Comparison of ENCODE assay signal across 1 cellular context in genomic region chr7:45885264-45885882, GRCh38.
A peak's percentile ranks its signal among the peaks of the same experiment; 100 is the strongest.
TF ChIP-seq lines count a peak whose summit lies in the region.

No MANE protein-coding gene starts in this region.

TF ChIP-seq in HepG2, 621 proteins besides CTCF, POLR2A, EP300 and RAD21 (continued from another document):
- TF ChIP-seq ZNF512B (CRISPR knock-in tag; IDR thresholded peaks at IDR 0.05; ENCODE audit: borderline replicate concordance): peak; percentile 39; the same call in 1 of the 2 replicates
- peak; percentile 84 for TF ChIP-seq FOXA1 (IDR thresholded peaks at IDR 0.05)
- peak; percentile 95 for TF ChIP-seq FOXA1 (CRISPR knock-in tag; IDR thresholded peaks at IDR 0.05)
- no peak for TF ChIP-seq ZNF569 (CRISPR knock-in tag; IDR thresholded peaks at IDR 0.05; ENCODE audit: borderline replicate concordance)
- peak; percentile 93 for TF ChIP-seq SOX5 (CRISPR knock-in tag; IDR thresholded peaks at IDR 0.05; ENCODE audit: borderline replicate concordance)
- TF ChIP-seq, protein P1, sequence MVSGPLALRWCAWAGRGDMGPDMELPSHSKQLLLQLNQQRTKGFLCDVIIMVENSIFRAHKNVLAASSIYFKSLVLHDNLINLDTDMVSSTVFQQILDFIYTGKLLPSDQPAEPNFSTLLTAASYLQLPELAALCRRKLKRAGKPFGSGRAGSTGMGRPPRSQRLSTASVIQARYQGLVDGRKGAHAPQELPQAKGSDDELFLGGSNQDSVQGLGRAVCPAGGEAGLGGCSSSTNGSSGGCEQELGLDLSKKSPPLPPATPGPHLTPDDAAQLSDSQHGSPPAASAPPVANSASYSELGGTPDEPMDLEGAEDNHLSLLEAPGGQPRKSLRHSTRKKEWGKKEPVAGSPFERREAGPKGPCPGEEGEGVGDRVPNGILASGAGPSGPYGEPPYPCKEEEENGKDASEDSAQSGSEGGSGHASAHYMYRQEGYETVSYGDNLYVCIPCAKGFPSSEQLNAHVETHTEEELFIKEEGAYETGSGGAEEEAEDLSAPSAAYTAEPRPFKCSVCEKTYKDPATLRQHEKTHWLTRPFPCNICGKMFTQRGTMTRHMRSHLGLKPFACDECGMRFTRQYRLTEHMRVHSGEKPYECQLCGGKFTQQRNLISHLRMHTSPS (CRISPR knock-in tag; IDR thresholded peaks at IDR 0.05; ENCODE audit: low read depth): peak; percentile 94
- TF ChIP-seq FOSL2 (CRISPR knock-in tag; IDR thresholded peaks at IDR 0.05): peak; percentile 95
- TF ChIP-seq PHF5A (CRISPR knock-in tag; IDR thresholded peaks at IDR 0.05; ENCODE audit: low read depth, unreplicated experiment): no peak
- no peak for TF ChIP-seq SP2 (CRISPR knock-in tag; IDR thresholded peaks at IDR 0.05)
- TF ChIP-seq ZNF770 (CRISPR knock-in tag; IDR thresholded peaks at IDR 0.05): peak; percentile 76
- peak; percentile 51; the same call in 1 of the 2 replicates for TF ChIP-seq ZNF329 (CRISPR knock-in tag; IDR thresholded peaks at IDR 0.05; ENCODE audit: low read depth)
- peak; percentile 89; the same call in 1 of the 2 replicates for TF ChIP-seq RFXANK (CRISPR knock-in tag; IDR thresholded peaks at IDR 0.05)
- no peak for TF ChIP-seq PHB2 (IDR thresholded peaks at IDR 0.05; ENCODE audit: partially characterized antibody)
- TF ChIP-seq, protein P2, sequence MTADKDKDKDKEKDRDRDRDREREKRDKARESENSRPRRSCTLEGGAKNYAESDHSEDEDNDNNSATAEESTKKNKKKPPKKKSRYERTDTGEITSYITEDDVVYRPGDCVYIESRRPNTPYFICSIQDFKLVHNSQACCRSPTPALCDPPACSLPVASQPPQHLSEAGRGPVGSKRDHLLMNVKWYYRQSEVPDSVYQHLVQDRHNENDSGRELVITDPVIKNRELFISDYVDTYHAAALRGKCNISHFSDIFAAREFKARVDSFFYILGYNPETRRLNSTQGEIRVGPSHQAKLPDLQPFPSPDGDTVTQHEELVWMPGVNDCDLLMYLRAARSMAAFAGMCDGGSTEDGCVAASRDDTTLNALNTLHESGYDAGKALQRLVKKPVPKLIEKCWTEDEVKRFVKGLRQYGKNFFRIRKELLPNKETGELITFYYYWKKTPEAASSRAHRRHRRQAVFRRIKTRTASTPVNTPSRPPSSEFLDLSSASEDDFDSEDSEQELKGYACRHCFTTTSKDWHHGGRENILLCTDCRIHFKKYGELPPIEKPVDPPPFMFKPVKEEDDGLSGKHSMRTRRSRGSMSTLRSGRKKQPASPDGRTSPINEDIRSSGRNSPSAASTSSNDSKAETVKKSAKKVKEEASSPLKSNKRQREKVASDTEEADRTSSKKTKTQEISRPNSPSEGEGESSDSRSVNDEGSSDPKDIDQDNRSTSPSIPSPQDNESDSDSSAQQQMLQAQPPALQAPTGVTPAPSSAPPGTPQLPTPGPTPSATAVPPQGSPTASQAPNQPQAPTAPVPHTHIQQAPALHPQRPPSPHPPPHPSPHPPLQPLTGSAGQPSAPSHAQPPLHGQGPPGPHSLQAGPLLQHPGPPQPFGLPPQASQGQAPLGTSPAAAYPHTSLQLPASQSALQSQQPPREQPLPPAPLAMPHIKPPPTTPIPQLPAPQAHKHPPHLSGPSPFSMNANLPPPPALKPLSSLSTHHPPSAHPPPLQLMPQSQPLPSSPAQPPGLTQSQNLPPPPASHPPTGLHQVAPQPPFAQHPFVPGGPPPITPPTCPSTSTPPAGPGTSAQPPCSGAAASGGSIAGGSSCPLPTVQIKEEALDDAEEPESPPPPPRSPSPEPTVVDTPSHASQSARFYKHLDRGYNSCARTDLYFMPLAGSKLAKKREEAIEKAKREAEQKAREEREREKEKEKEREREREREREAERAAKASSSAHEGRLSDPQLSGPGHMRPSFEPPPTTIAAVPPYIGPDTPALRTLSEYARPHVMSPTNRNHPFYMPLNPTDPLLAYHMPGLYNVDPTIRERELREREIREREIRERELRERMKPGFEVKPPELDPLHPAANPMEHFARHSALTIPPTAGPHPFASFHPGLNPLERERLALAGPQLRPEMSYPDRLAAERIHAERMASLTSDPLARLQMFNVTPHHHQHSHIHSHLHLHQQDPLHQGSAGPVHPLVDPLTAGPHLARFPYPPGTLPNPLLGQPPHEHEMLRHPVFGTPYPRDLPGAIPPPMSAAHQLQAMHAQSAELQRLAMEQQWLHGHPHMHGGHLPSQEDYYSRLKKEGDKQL (CRISPR knock-in tag; IDR thresholded peaks at IDR 0.05; ENCODE audit: low read depth): peak; percentile 95
- no peak for TF ChIP-seq MATR3 (CRISPR knock-in tag; IDR thresholded peaks at IDR 0.05)
- peak; percentile 94 for TF ChIP-seq ZNF232 (CRISPR knock-in tag; IDR thresholded peaks at IDR 0.05; ENCODE audit: borderline replicate concordance)
- TF ChIP-seq KDM3A (CRISPR knock-in tag; IDR thresholded peaks at IDR 0.05; ENCODE audit: low read depth): peak; percentile 94
- TF ChIP-seq KLF15 (CRISPR knock-in tag; IDR thresholded peaks at IDR 0.05; ENCODE audit: borderline replicate concordance): no peak
- no peak for TF ChIP-seq GLMP (CRISPR knock-in tag; IDR thresholded peaks at IDR 0.05; ENCODE audit: borderline replicate concordance)
- TF ChIP-seq ZNF780A (CRISPR knock-in tag; IDR thresholded peaks at IDR 0.05): no peak
- TF ChIP-seq ZBTB3 (CRISPR knock-in tag; IDR thresholded peaks at IDR 0.05; ENCODE audit: borderline replicate concordance, low read depth): peak; percentile 28; the same call in 1 of the 2 replicates
- no peak for TF ChIP-seq TAF15 (IDR thresholded peaks at IDR 0.05; ENCODE audit: low read depth, low read length, poor library complexity, severe bottlenecking)
- TF ChIP-seq TBX2 (CRISPR knock-in tag; IDR thresholded peaks at IDR 0.05; ENCODE audit: borderline replicate concordance): peak; percentile 98
- no peak for TF ChIP-seq ZNF20 (CRISPR knock-in tag; IDR thresholded peaks at IDR 0.05)
- TF ChIP-seq, protein P3, sequence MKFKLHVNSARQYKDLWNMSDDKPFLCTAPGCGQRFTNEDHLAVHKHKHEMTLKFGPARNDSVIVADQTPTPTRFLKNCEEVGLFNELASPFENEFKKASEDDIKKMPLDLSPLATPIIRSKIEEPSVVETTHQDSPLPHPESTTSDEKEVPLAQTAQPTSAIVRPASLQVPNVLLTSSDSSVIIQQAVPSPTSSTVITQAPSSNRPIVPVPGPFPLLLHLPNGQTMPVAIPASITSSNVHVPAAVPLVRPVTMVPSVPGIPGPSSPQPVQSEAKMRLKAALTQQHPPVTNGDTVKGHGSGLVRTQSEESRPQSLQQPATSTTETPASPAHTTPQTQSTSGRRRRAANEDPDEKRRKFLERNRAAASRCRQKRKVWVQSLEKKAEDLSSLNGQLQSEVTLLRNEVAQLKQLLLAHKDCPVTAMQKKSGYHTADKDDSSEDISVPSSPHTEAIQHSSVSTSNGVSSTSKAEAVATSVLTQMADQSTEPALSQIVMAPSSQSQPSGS (CRISPR knock-in tag; IDR thresholded peaks at IDR 0.05): peak; percentile 92
- TF ChIP-seq ZNF160 (CRISPR knock-in tag; IDR thresholded peaks at IDR 0.05): 0 out of 2 replicates have a peak, but pooled peaks have one; percentile 73
- TF ChIP-seq, protein P4, sequence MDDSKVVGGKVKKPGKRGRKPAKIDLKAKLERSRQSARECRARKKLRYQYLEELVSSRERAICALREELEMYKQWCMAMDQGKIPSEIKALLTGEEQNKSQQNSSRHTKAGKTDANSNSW (CRISPR knock-in tag; IDR thresholded peaks at IDR 0.05; ENCODE audit: borderline replicate concordance): 0 out of 2 replicates have a peak, but pooled peaks have one; percentile 40
- peak; percentile 21; the same call in 1 of the 2 replicates for TF ChIP-seq ELF4 (CRISPR knock-in tag; IDR thresholded peaks at IDR 0.05; ENCODE audit: borderline replicate concordance)
- TF ChIP-seq HNF1B (CRISPR knock-in tag; IDR thresholded peaks at IDR 0.05): peak; percentile 95
- peak; percentile 94 for TF ChIP-seq ZNF296 (CRISPR knock-in tag; conservative IDR thresholded peaks at IDR 0.05)
- TF ChIP-seq MED8 (CRISPR knock-in tag; IDR thresholded peaks at IDR 0.05; ENCODE audit: insufficient replicate concordance): peak; percentile 97
- TF ChIP-seq ATF7-NPFF (CRISPR knock-in tag; IDR thresholded peaks at IDR 0.05; ENCODE audit: low read depth): no peak
- no peak; the same call in 1 of the 2 replicates for TF ChIP-seq ZBTB20 (CRISPR knock-in tag; IDR thresholded peaks at IDR 0.05; ENCODE audit: borderline replicate concordance, low read depth)
- peak; percentile 89; the same call in 1 of the 2 replicates for TF ChIP-seq ZNF337 (CRISPR knock-in tag; IDR thresholded peaks at IDR 0.05; ENCODE audit: borderline replicate concordance, low read depth)
TF ChIP-seq in HepG2: peak in this region for 345.
